ENCODE assay signal across 27 cellular contexts in genomic region chr20:8284902-8285301, GRCh38.
DNase-seq lines count a peak whose midpoint lies in the region; ATAC-seq, FAIRE-seq and TF ChIP-seq lines count a peak whose summit lies in the region.
"Had no signal": no experiment of that assay in that cellular context is flagged by ENCODE, and none has a peak within 500 bp of the region (broad histone marks: within the 10 kb centered on the region; RNA-seq: fewer than 3 reads in every experiment).

No MANE protein-coding gene starts in this region.

- H2BK5ac ChIP-seq in mesenchymal stem cell (ENCODE audit: low read depth, low read length, poor library complexity, severe bottlenecking) = no peak overlapping the region

- no peak overlapping the region for H3K4ac ChIP-seq in mesenchymal stem cell (ENCODE audit: low read depth in 1 of 2, low read length in 2 of 2)

- no peak overlapping the region for H3K23ac ChIP-seq in mesenchymal stem cell (ENCODE audit: low read length in 2 of 2)

- H4K91ac ChIP-seq in mesenchymal stem cell (ENCODE audit: low read length) = no peak overlapping the region

- no peaks in the 10 kb centered on the region for H3K27me3 ChIP-seq in mesenchymal stem cell (ENCODE audit: control insufficient read depth in 1 of 2, insufficient read depth in 1 of 2, low read length in 2 of 2)
- H3K27me3 ChIP-seq: BE2C, BLaER1 had no signal

- DNase-seq in LNCaP clone FGC (ENCODE audit: low read depth) = peak; percentile 35
- DNase-seq in kidney = no peak
- DNase-seq in mesenchymal stem cell = no peak
- DNase-seq: 8988T; ACHN; BE2C; C1 segment of cervical spinal cord; CD4-positive, alpha-beta memory T cell; CD4-positive, CD25-positive, alpha-beta regulatory T cell; CD8-positive, alpha-beta memory T cell; COR-L47; DMS 273 treated with DMSO at 0.1 percent for 48 hours; DMS153; DMS53; DMS79; DND-41; EL; GDM1 had no signal

- no peak overlapping the region for H2BK120ac ChIP-seq in mesenchymal stem cell (ENCODE audit: low read depth, low read length)

- no peak overlapping the region for H3K14ac ChIP-seq in mesenchymal stem cell (ENCODE audit: low read length in 2 of 2)

- H3K4me3 ChIP-seq in LNCaP clone FGC (ENCODE audit: low read depth, low read length) = no peak overlapping the region
- no peak overlapping the region for H3K4me3 ChIP-seq in kidney (ENCODE audit: low read length in 2 of 2)
- no peak overlapping the region for H3K4me3 ChIP-seq in mesenchymal stem cell (ENCODE audit: insufficient read depth in 1 of 2, low read depth in 1 of 2, low read length in 2 of 2)
- H3K4me3 ChIP-seq: BLaER1, GM12878 had no signal

- H3K18ac ChIP-seq in mesenchymal stem cell (ENCODE audit: low read depth in 1 of 2, low read length in 2 of 2) = no peak overlapping the region

- H2BK12ac ChIP-seq in mesenchymal stem cell (ENCODE audit: low read length in 2 of 2) = no peak overlapping the region

- H2AK5ac ChIP-seq in mesenchymal stem cell (ENCODE audit: low read length, severe bottlenecking) = no peak overlapping the region

- H3K27ac ChIP-seq in VCaP (peak overlapping the region; percentile 4; the same call in 1 of the 2 replicates), kidney (ENCODE audit: low read depth in 2 of 2, low read length in 2 of 2) (no peak overlapping the region), mesenchymal stem cell (ENCODE audit: low read length, poor library complexity, severe bottlenecking) (no peak overlapping the region)
- H3K27ac ChIP-seq: BLaER1 had no signal

- H3K36me3 ChIP-seq in kidney (ENCODE audit: control insufficient read depth in 1 of 2, insufficient read depth in 2 of 2, low read length in 2 of 2) (no peaks in the 10 kb centered on the region), mesenchymal stem cell (ENCODE audit: control insufficient read depth in 1 of 2, insufficient read depth in 2 of 2, low read depth in 1 of 2, low read length in 2 of 2) (no peaks in the 10 kb centered on the region)
- H3K36me3 ChIP-seq: BE2C, BLaER1 had no signal

- no peak overlapping the region for H2BK15ac ChIP-seq in mesenchymal stem cell (ENCODE audit: low read depth, poor library complexity, severe bottlenecking)

- 100% methylated on average over 1 of the region's 2 CpGs for WGBS in mesenchymal stem cell

- TF ChIP-seq CTCF in LNCaP clone FGC (IDR thresholded peaks at IDR 0.05; ENCODE audit: control insufficient read depth, extremely low read depth, insufficient read depth) (no peak), VCaP (conservative IDR thresholded peaks at IDR 0.05) (no peak), kidney (IDR thresholded peaks at IDR 0.05; ENCODE audit: borderline replicate concordance, extremely low read depth, insufficient read depth) (no peak)

- no peak overlapping the region for H2AFZ ChIP-seq in mesenchymal stem cell (ENCODE audit: low read depth, low read length)

- no peak overlapping the region for H3K4me2 ChIP-seq in mesenchymal stem cell (ENCODE audit: low read length, poor library complexity, severe bottlenecking)
- H3K4me2 ChIP-seq: BLaER1 had no signal

- no peaks in the 10 kb centered on the region for H3K4me1 ChIP-seq in kidney (ENCODE audit: control insufficient read depth in 1 of 2, insufficient read depth in 1 of 2, low read depth in 1 of 2, low read length in 2 of 2)
- H3K4me1 ChIP-seq in mesenchymal stem cell (ENCODE audit: control insufficient read depth, insufficient read depth, low read depth, low read length) = peaks cover 3% of the 10 kb centered on the region
- H3K4me1 ChIP-seq: BLaER1 had no signal

- H3K9ac ChIP-seq in kidney (ENCODE audit: low read length in 2 of 2) = no peak overlapping the region
- no peak overlapping the region for H3K9ac ChIP-seq in mesenchymal stem cell (ENCODE audit: low read length)
- H3K9ac ChIP-seq: BLaER1 had no signal

- FAIRE-seq in kidney (lab: Jason Lieb, UNC) = peak; percentile 32
- FAIRE-seq: A204.1, GM12878, GM12892, GM18507, GM19239 had no signal

- intact Hi-C loops in kidney (cut with DNase I) = no loop called here

- ATAC-seq in GM18520 (IDR thresholded peaks at IDR 0.05; ENCODE audit: unreplicated experiment) (no peak), GM21825 (IDR thresholded peaks at IDR 0.05; ENCODE audit: unreplicated experiment) (no peak)
- ATAC-seq: GM12878 had no signal

- H4K8ac ChIP-seq in mesenchymal stem cell (ENCODE audit: low read length) = no peak overlapping the region

- H3K9me3 ChIP-seq in kidney (ENCODE audit: control insufficient read depth in 1 of 2, low read length in 2 of 2) = no peaks in the 10 kb centered on the region
- no peaks in the 10 kb centered on the region for H3K9me3 ChIP-seq in mesenchymal stem cell (ENCODE audit: control insufficient read depth, low read length)
- H3K9me3 ChIP-seq: BE2C, BLaER1 had no signal

- H3K79me1 ChIP-seq in mesenchymal stem cell (replicated peaks; ENCODE audit: low read length, poor library complexity, severe bottlenecking) = no peaks in the 10 kb centered on the region
